Comparison of ENCODE assay signal across 8 cellular contexts in genomic region chr5:150640311-150641005, GRCh38. TPM values are rescaled to one million over a fixed set of nuclear protein-coding genes. Genes with fewer than 3 reads are reported as not detected.
DNase-seq lines count a peak whose midpoint lies in the region; ATAC-seq and TF ChIP-seq lines count a peak whose summit lies in the region.

Gene SYNPO, plus strand, starts transcription at chr5:150640660. Its CDS starts 7,616 bp downstream, at chr5:150648276.

- no peaks in the 10 kb centered on the region for H3K9me3 ChIP-seq in Caco-2

- H3K36me3 ChIP-seq in Caco-2 (ENCODE audit: control insufficient read depth, insufficient read depth, low read length): no peaks in the 10 kb centered on the region

- no peaks in the 10 kb centered on the region for H3K9me3 Mint-ChIP-seq in Caco-2 (ENCODE audit: unreplicated experiment)

- TF ChIP-seq CTCF in Caco-2 (IDR thresholded peaks at IDR 0.05; ENCODE audit: insufficient read depth in 1 of 2, low read depth in 1 of 2, low read length in 1 of 2, severe bottlenecking in 1 of 2, unreplicated experiment in 1 of 2) (no peak), fibroblast of mammary gland (conservative IDR thresholded peaks at IDR 0.05; ENCODE audit: control insufficient read depth, insufficient read depth, low read depth, low read length) (peak; percentile 6)

- H3K4me3 Mint-ChIP-seq in Caco-2 (ENCODE audit: unreplicated experiment): peak within 1 kb of the TSS; percentile 61

- BruUV-seq in Caco-2 (replicated peaks; lab: Mats Ljungman, UMichigan): TSS peak; percentile 31

- intact Hi-C loops in Caco-2 (cut with micrococcal nuclease; ENCODE audit: unreplicated experiment): loop anchor here (2.0 to 5.0 kb wide), 3 partner anchors 16 to 183 kb away; no protein-coding TSS in a partner anchor

- POLR2A ChIA-PET in Caco-2 (lab: Charles Lee): interaction anchor here (1.0 kb wide), 1 partner anchor 190 kb away, joined by 3 read pairs; the partner anchor contains the start of gene RPS14

- CTCF ChIA-PET in Caco-2 (lab: Charles Lee): interaction anchor here (0.8 to 1.2 kb wide), 6 partner anchors 8 to 190 kb away, joined by 3 to 6 read pairs (median 3); partner anchors contain the start of gene RBM22

- H3K27me3 Mint-ChIP-seq in Caco-2 (ENCODE audit: insufficient read depth, unreplicated experiment): no peaks in the 10 kb centered on the region

- ATAC-seq in HG02623 (IDR thresholded peaks at IDR 0.05; ENCODE audit: unreplicated experiment) (no peak), GM19463 (IDR thresholded peaks at IDR 0.05; ENCODE audit: unreplicated experiment) (no peak)

- peaks cover 15% of the 10 kb centered on the region for H3K36me3 Mint-ChIP-seq in Caco-2 (ENCODE audit: insufficient read depth, unreplicated experiment)

- H3K27ac Mint-ChIP-seq in Caco-2 (ENCODE audit: unreplicated experiment): peak within 1 kb of the TSS; percentile 79

- peak within 1 kb of the TSS; percentile 33 for H3K4me3 ChIP-seq in Caco-2 (ENCODE audit: low read depth, low read length)
- peak within 1 kb of the TSS; percentile 17 for H3K4me3 ChIP-seq in fibroblast of mammary gland (ENCODE audit: control insufficient read depth, low read depth, low read length)

- DNase-seq in Caco-2 (peak; percentile 56 to 60), RKO (ENCODE audit: low spot score) (peak; percentile 65), fibroblast of mammary gland (ENCODE audit: low read depth) (peak; percentile 98), occipital lobe (lab: John Stamatoyannopoulos, UW) (peak; percentile 72), GM19238 (ENCODE audit: insufficient read length, low spot score) (no peak), NCI-H1105 treated with DMSO at 0.1 percent for 48 hours (lab: John Stamatoyannopoulos, UW) (no peak)

- no peaks in the 10 kb centered on the region for H3K27me3 ChIP-seq in Caco-2 (replicated peaks; ENCODE audit: control insufficient read depth, insufficient read depth, low read length)

- H3K4me1 ChIP-seq in Caco-2: peaks cover 80% of the 10 kb centered on the region

- peaks cover 52% of the 10 kb centered on the region for H3K4me1 Mint-ChIP-seq in Caco-2 (ENCODE audit: low read depth, unreplicated experiment)

RNA-seq across cellular contexts. Expression of gene SYNPO, which starts in this region (rescaled TPM):
- total RNA-seq in Caco-2 (2022) (22.4 and 25.1 TPM in 2 replicates), occipital lobe (5.8 TPM)

Comparison
In these comparisons a context has a peak if more than half of its experiments do, and no peak if none do; other contexts are left out.
1. DNase-seq: peak in Caco-2 (2 of 2), RKO (single experiment), fibroblast of mammary gland (single experiment) and occipital lobe (single experiment); none in GM19238 (single experiment) and NCI-H1105 treated with DMSO at 0.1 percent for 48 hours (single experiment).